In the genomic region with DNA sequence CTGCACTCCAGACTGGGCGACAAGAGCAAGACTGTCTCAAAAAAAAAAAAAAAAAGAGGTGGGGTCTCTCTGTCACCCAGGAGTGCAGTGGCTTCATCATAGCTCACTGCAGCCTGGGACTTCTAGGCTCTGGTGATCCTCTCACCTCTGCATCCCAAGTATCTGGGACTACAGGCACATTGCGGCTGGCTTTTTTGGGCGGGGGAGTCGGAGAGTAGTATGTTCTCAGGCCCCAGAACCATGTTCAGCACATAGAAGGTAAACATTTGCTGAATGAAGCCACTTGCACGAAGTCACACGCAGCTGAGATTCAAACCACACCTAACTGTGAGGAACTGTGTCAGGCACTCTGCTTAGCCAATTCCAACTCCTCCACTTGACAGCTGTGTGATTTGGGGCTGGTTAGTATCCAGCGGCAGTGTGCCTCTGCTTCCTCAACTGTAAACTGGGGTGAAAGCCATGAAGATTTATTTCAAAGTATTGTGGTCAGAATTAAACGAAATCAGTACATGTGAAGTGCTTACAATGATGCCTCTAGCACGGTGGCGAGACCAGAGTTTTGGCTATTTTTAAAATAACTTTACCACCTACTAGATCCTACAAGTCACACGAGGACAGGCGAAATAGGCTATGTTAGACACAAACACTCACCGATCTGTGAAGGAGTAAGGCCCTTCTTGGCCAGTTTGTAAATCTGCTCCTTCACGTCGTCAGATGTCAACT, we compare ENCODE assay signal across 8 cellular contexts. TPM values are rescaled to one million over a fixed set of nuclear protein-coding genes. Genes with fewer than 3 reads are reported as not detected.
DNase-seq lines count a peak whose midpoint lies in the region; ATAC-seq and TF ChIP-seq lines count a peak whose summit lies in the region.

No MANE protein-coding gene starts in this region.

- H3K4me1 ChIP-seq in HEK293 (ENCODE audit: control insufficient read depth, insufficient read depth, low read length) (0 out of 2 replicates have a peak, but pooled peaks cover 4% of the 10 kb centered on the region), gastroesophageal sphincter (peaks cover 3 to 43% (median 14%) of the 10 kb centered on the region in 3 donors)

- no peak for ATAC-seq in gastroesophageal sphincter

- H3K36me3 ChIP-seq in HEK293 (ENCODE audit: control insufficient read depth in 2 of 2, insufficient read depth in 1 of 2, low read length in 2 of 2) (peaks cover 10 to 44% of the 10 kb centered on the region in 2 experiments; a peak in 2 of 3 replicates), WERI-Rb-1 (peaks cover 42% of the 10 kb centered on the region), gastroesophageal sphincter (peaks cover 0 to 45% of the 10 kb centered on the region in 2 donors)

- H3K27ac ChIP-seq in HEK293 (ENCODE audit: extremely low read depth, low read depth, low read length): peak overlapping the region; percentile 72
- peak overlapping the region; percentile 82 for H3K27ac ChIP-seq in WERI-Rb-1
- H3K27ac ChIP-seq in gastroesophageal sphincter: peak overlapping the region; percentile 87 to 97 (median 90)

- no peak for TF ChIP-seq CTCF in HEK293 (tag by site-specific recombination; IDR thresholded peaks at IDR 0.05)
- no peak for TF ChIP-seq CTCF in WERI-Rb-1 (IDR thresholded peaks at IDR 0.05; ENCODE audit: low read depth, low read length)
- TF ChIP-seq CTCF in gastroesophageal sphincter (IDR thresholded peaks at IDR 0.05): no peak

- no peaks in the 10 kb centered on the region for H3K27me3 ChIP-seq in WERI-Rb-1 (ENCODE audit: insufficient read depth, low read depth, severe bottlenecking)
- H3K27me3 ChIP-seq in gastroesophageal sphincter: no peaks in the 10 kb centered on the region

- TF ChIP-seq EP300 in gastroesophageal sphincter (IDR thresholded peaks at IDR 0.05): no peak

- peak overlapping the region; percentile 78 for H3K4me3 ChIP-seq in HEK293 (ENCODE audit: low read depth, low read length)
- peak overlapping the region; percentile 87 for H3K4me3 ChIP-seq in WERI-Rb-1 (ENCODE audit: low read depth, low read length)
- peak overlapping the region; percentile 80 to 89 for H3K4me3 ChIP-seq in gastroesophageal sphincter
- peak overlapping the region; percentile 99 for H3K4me3 ChIP-seq in skeletal muscle cell (ENCODE audit: low read depth, low read length)

- 11 to 17% methylated on average over 7 to 12 of the region's 15 CpGs for WGBS in gastroesophageal sphincter (ENCODE audit: low coverage in 1 of 2), 2 donors

- CTCF ChIA-PET in HEK293 (lab: Yijun Ruan, JAX): interaction anchor here (0.6 to 1.2 kb wide), 4 partner anchors 17 to 290 kb away, joined by 3 to 4 read pairs (median 4); no protein-coding TSS in a partner anchor

- no peaks in the 10 kb centered on the region for H3K9me3 ChIP-seq in HEK293 (ENCODE audit: control insufficient read depth, insufficient read depth, low read depth, low read length)
- H3K9me3 ChIP-seq in WERI-Rb-1 (ENCODE audit: severe bottlenecking): no peaks in the 10 kb centered on the region
- no peaks in the 10 kb centered on the region for H3K9me3 ChIP-seq in gastroesophageal sphincter

- TF ChIP-seq POLR2A in gastroesophageal sphincter (IDR thresholded peaks at IDR 0.05): no peak

- in situ Hi-C loops in G401 (cut with HindIII; ENCODE audit: low sequenced_read_pairs): no loop called here

- no peak for DNase-seq in WERI-Rb-1
- no peak for DNase-seq in skeletal muscle cell (ENCODE audit: low read depth)
- no peak for DNase-seq in G401 (ENCODE audit: low spot score)
- no peak for DNase-seq in NCI-H2171 (lab: John Stamatoyannopoulos, UW)
- DNase-seq in NCI-H187 treated with DMSO at 0.1 percent for 48 hours (lab: John Stamatoyannopoulos, UW): no peak
- no peak for DNase-seq in stimulated activated CD4-positive, alpha-beta T cell treated with anti-CD3 and anti-CD28 coated beads, Interleukin-2, amount 100 ng/mL, for 48 hours

- POLR2A ChIA-PET in HEK293 (lab: Yijun Ruan, JAX): interaction anchor here (0.6 to 2.3 kb wide), 10 partner anchors 13 to 1402 kb away, joined by 3 to 23 read pairs (median 4); partner anchors contain the start of genes PIK3C2A and PLEKHA7

TF ChIP-seq in HEK293, 187 proteins besides CTCF, POLR2A, EP300 and RAD21:
- TF ChIP-seq ZNF768 (tag by site-specific recombination; IDR thresholded peaks at IDR 0.05) (no peak), ZNF433 (tag by site-specific recombination; IDR thresholded peaks at IDR 0.05; ENCODE audit: low read depth) (no peak), ZNF132 (tag by site-specific recombination; IDR thresholded peaks at IDR 0.05; ENCODE audit: borderline replicate concordance) (no peak), MZF1 (tag by site-specific recombination; IDR thresholded peaks at IDR 0.05; ENCODE audit: borderline replicate concordance) (no peak), ZFP3 (tag by site-specific recombination; IDR thresholded peaks at IDR 0.05; ENCODE audit: low read depth) (no peak), ZBTB44 (tag by site-specific recombination; IDR thresholded peaks at IDR 0.05) (no peak), ZNF600 (tag by site-specific recombination; IDR thresholded peaks at IDR 0.05) (no peak), PRDM2 (tag by site-specific recombination; IDR thresholded peaks at IDR 0.05; ENCODE audit: borderline replicate concordance) (no peak)

RNA-seq across cellular contexts. Expression of gene RPS13, which starts 0.8 kb away (rescaled TPM):
- 1,000 to 10,000 TPM in 3 of 4 donors, 100 to 1,000 TPM in 1; 718 to 1,965 (median 1,229) TPM for total RNA-seq in gastroesophageal sphincter
- total RNA-seq in G401 (2014; rRNA removed; shearing (Covaris generic)): 1,340 and 1,892 TPM in 2 replicates
